Comparison of ENCODE assay signal across 1 cellular context in the genomic region with DNA sequence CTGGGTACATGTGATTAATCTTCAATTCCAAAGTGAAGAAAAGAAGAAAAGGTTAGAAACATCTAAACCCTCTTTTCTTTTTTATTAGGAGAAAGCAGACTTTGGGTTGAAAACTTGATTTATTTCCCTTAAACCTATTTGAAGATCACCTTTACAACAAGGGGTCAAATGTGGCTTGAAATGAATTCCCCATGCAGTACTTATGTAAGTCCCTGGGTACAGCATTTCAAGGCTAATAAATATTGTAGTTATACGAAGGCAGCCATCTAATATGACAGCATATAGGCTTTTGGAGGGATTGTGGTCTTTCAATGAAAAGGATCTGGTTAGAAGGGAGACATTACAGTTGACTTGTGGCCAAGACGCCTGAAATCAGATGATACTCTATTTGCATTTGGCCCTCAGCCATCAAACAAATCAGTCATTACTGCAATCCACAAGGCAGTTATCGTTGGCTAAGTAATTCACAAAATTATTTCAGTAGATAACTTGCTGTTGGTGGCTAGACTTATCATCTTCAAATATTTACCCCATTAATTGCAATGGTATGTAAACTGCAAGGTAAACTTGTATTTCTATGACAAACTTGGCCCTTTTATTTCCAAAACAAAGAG.
A peak's percentile ranks its signal among the peaks of the same experiment; 100 is the strongest.
TF ChIP-seq lines count a peak whose summit lies in the region.

No MANE protein-coding gene starts in this region.

TF ChIP-seq in SK-N-SH, 30 proteins besides CTCF, POLR2A, EP300 and RAD21 (continued from another document):
- TF ChIP-seq RXRA (IDR thresholded peaks at IDR 0.05; ENCODE audit: borderline replicate concordance, low read depth) (no peak), JUND (IDR thresholded peaks at IDR 0.05) (no peak), GABPA (IDR thresholded peaks at IDR 0.05; ENCODE audit: low read depth) (no peak)
- TF ChIP-seq, protein P1, sequence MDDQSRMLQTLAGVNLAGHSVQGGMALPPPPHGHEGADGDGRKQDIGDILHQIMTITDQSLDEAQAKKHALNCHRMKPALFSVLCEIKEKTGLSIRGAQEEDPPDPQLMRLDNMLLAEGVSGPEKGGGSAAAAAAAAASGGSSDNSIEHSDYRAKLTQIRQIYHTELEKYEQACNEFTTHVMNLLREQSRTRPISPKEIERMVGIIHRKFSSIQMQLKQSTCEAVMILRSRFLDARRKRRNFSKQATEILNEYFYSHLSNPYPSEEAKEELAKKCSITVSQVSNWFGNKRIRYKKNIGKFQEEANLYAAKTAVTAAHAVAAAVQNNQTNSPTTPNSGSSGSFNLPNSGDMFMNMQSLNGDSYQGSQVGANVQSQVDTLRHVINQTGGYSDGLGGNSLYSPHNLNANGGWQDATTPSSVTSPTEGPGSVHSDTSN (IDR thresholded peaks at IDR 0.05) = peak; percentile 36; the same call in 1 of the 2 replicates
